In the genomic region with DNA sequence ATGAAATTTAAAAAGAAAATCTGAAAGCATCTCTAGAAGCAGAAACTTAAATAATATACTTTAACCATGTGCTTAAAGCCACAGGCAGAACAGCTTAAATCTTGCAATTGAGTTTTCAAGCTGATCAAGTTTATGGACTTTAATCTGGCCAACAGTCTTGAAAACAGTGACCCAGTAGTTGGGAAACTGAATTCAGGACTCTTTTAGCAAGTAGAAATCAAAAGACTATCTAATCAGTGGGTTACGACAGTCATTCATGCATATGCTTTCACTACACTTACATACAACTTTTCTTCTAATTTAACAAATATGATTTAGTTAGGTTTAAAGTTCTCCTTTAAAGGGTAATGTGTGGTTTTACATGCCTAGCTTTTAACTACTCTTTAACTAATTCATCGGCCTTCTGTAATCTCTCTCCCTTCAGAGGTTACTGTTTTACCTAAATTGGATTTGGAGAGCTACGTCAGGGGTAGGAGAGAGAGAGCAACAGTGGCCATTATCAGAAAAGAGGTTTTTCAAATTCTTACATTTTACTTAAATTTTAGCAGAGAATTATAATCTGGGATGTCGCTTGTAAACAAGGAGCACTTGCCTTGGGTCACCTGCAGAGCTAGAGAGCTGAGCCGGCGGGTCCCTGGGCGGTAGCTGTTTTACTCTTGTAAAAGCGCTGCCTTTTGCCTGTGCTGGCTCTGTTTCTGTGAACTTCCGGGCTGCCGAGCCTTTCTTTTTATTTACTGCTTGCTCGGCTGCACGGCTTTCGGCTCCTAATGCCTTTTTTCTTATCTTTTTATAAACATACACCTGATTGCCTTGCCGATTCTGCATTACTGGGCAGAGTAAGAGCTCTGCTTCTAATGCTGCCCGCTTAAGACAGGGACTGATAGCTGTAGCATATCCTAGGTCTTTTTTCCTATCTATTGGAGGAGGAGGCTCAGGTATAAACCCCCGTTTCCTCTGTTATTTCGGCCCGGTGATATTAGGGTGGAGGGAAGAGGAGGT, we compare ENCODE assay signal across 8 cellular contexts. TPM values are rescaled to one million over a fixed set of nuclear protein-coding genes. Genes with fewer than 3 reads are reported as not detected.
A peak's percentile ranks its signal among the peaks of the same experiment; 100 is the strongest.
DNase-seq lines count a peak whose midpoint lies in the region; ATAC-seq, FAIRE-seq and TF ChIP-seq lines count a peak whose summit lies in the region.

No MANE protein-coding gene starts in this region.

- no peak overlapping the region for H3K9ac ChIP-seq in NT2/D1 (ENCODE audit: insufficient read length, low read depth)

- no peaks in the 10 kb centered on the region for H3K27me3 ChIP-seq in NT2/D1 (ENCODE audit: insufficient read depth, insufficient read length)
- H3K27me3 ChIP-seq in heart left ventricle, result peaks cover 0 to 18% (median 0%) of the 10 kb centered on the region in 9 donors

- ATAC-seq in HG02759 (IDR thresholded peaks at IDR 0.05; ENCODE audit: unreplicated experiment), result peak; percentile 85
- peak in 3 of 4 donors; percentile 46 to 56 (median 53) for ATAC-seq in heart left ventricle

- FAIRE-seq in GM18507 (lab: Jason Lieb, UNC), result peak; percentile 59

- peak overlapping the region; percentile 22 for H3K4me3 ChIP-seq in NT2/D1 (ENCODE audit: insufficient read length, low read depth)
- H3K4me3 ChIP-seq in heart left ventricle, result peak overlapping the region; percentile 9 to 61 (median 48)
- peak overlapping the region; percentile 63 for H3K4me3 ChIP-seq in retinal pigment epithelial cell (ENCODE audit: low read length)

- peak overlapping the region in 2 of 12 donors; percentile 31 to 87 for H3K27ac ChIP-seq in heart left ventricle

- intact Hi-C loops in heart left ventricle (cut with DNase I), result no loop called here

- no peaks in the 10 kb centered on the region for H3K36me3 ChIP-seq in NT2/D1 (ENCODE audit: insufficient read depth, insufficient read length, low read length)
- no peaks in the 10 kb centered on the region for H3K36me3 ChIP-seq in heart left ventricle

- H3K4me1 ChIP-seq in NT2/D1 (ENCODE audit: insufficient read depth, insufficient read length) (peaks cover 4% of the 10 kb centered on the region), heart left ventricle (peaks cover 0 to 36% (median 0%) of the 10 kb centered on the region in 12 donors)

- no peak for DNase-seq in GM18507 (ENCODE audit: extremely low spot score, insufficient read length, low read depth)
- peak; percentile 25 for DNase-seq in NT2/D1 (ENCODE audit: low read depth, low spot score)
- DNase-seq in activated T-helper 9 cell treated with anti-CD3 and anti-CD28 coated beads, Interleukin-2, amount 50 U/mL, for 16 hours (ENCODE audit: low read depth), result peak; percentile 24
- peak in 1 of 5 donors; percentile 19 for DNase-seq in heart left ventricle
- DNase-seq in retinal pigment epithelial cell (ENCODE audit: low read depth), result no peak
- DNase-seq in MV-4-11 (lab: John Stamatoyannopoulos, UW), result no peak
- DNase-seq in HPDE6-E6E7 (ENCODE audit: extremely low spot score), result no peak

- no peak for TF ChIP-seq POLR2A in heart left ventricle (IDR thresholded peaks at IDR 0.05)

- no peak for TF ChIP-seq CTCF in heart left ventricle (IDR thresholded peaks at IDR 0.05)
- no peak for TF ChIP-seq CTCF in retinal pigment epithelial cell (conservative IDR thresholded peaks at IDR 0.05; ENCODE audit: low read depth, low read length)

- WGBS in heart left ventricle, 4 donors, result 8 to 10% (median 8%) methylated on average over 18 of the region's 18 CpGs

- no peaks in the 10 kb centered on the region for H3K9me3 ChIP-seq in NT2/D1 (ENCODE audit: insufficient read depth, low read length)
- no peaks in the 10 kb centered on the region for H3K9me3 ChIP-seq in heart left ventricle

RNA-seq across cellular contexts. Expression of gene LYZ, which starts 17.4 kb away (rescaled TPM):
- total RNA-seq in heart left ventricle, result 100 to 1,000 TPM in 2 of 9 donors, 10 to 100 TPM in 4, 1 to 10 TPM in 3; 2.4 to 316 (median 18.2) TPM
- polyA plus RNA-seq in heart left ventricle, result 10 to 100 TPM in 1 of 2 donors, 1 to 10 TPM in 1; 4.6 to 13.8 TPM

RNA-seq across cellular contexts. Expression of gene YEATS4, which starts 28.8 kb away (rescaled TPM):
- total RNA-seq in heart left ventricle, result 10 to 100 TPM in 4 of 9 donors, 1 to 10 TPM in 5; 6.7 to 45.0 (median 9.9) TPM
- 10 to 100 TPM in 1 of 2 donors, 1 to 10 TPM in 1; 4.0 to 20.9 TPM for polyA plus RNA-seq in heart left ventricle

Comparison
In these comparisons a context has a peak if more than half of its experiments do, and no peak if none do; other contexts are left out.
1. DNase-seq: peak in NT2/D1 (single experiment) and activated T-helper 9 cell treated with anti-CD3 and anti-CD28 coated beads, Interleukin-2, amount 50 U/mL, for 16 hours (single experiment); none in GM18507 (single experiment), retinal pigment epithelial cell (single experiment), MV-4-11 (single experiment) and HPDE6-E6E7 (single experiment).
2. Peak in every context shown above with its lines, with median percentiles within 50 percentile points of each other: H3K4me3 ChIP-seq.